22 cellular contexts compared by ENCODE assay signal in genomic region chr5:108905818-108906217, GRCh38.
DNase-seq lines count a peak whose midpoint lies in the region; ATAC-seq and TF ChIP-seq lines count a peak whose summit lies in the region.
"Had no signal": no experiment of that assay in that cellular context is flagged by ENCODE, and none has a peak within 500 bp of the region (broad histone marks: within the 10 kb centered on the region; RNA-seq: fewer than 3 reads in every experiment).

No MANE protein-coding gene starts in this region.

- TF ChIP-seq CTCF in fibroblast of mammary gland (conservative IDR thresholded peaks at IDR 0.05; ENCODE audit: control insufficient read depth, insufficient read depth, low read depth, low read length) (no peak), colonic mucosa (IDR thresholded peaks at IDR 0.05) (no peak)

- H3K27me3 Mint-ChIP-seq in activated T-helper 17 cell treated with anti-CD3 and anti-CD28 coated beads, Interleukin-2, amount 50 U/mL, for 72 hours: no peaks in the 10 kb centered on the region

- H3K36me3 Mint-ChIP-seq in activated T-helper 17 cell treated with anti-CD3 and anti-CD28 coated beads, Interleukin-2, amount 50 U/mL, for 72 hours (ENCODE audit: low read depth): no peaks in the 10 kb centered on the region

- no peaks in the 10 kb centered on the region for H3K4me1 Mint-ChIP-seq in activated T-helper 17 cell treated with anti-CD3 and anti-CD28 coated beads, Interleukin-2, amount 50 U/mL, for 72 hours

- no peak overlapping the region for H3K4me3 ChIP-seq in fibroblast of mammary gland (ENCODE audit: control insufficient read depth, low read depth, low read length)
- no peak overlapping the region for H3K4me3 ChIP-seq in colonic mucosa

- no peak overlapping the region for H3K4me3 Mint-ChIP-seq in activated T-helper 17 cell treated with anti-CD3 and anti-CD28 coated beads, Interleukin-2, amount 50 U/mL, for 72 hours

- no peak overlapping the region for H3K27ac ChIP-seq in colonic mucosa
- H3K27ac ChIP-seq: KMS-11 had no signal

- H3K4me1 ChIP-seq in colonic mucosa: no peaks in the 10 kb centered on the region

- no peaks in the 10 kb centered on the region for H3K9me3 Mint-ChIP-seq in activated T-helper 17 cell treated with anti-CD3 and anti-CD28 coated beads, Interleukin-2, amount 50 U/mL, for 72 hours

- ATAC-seq in activated T-helper 17 cell treated with anti-CD3 and anti-CD28 coated beads, Interleukin-2, amount 50 U/mL, for 72 hours (replicated peaks): peak; percentile 51
- ATAC-seq in GM18502 (IDR thresholded peaks at IDR 0.05; ENCODE audit: poor library complexity, unreplicated experiment): no peak
- ATAC-seq: HCT116, Panc1, SK-N-SH treated with all-trans-retinoic acid at 6 μM for 48 hours had no signal

- DNase-seq in GM03348 (ENCODE audit: low spot score) (peak; percentile 8), fibroblast of mammary gland (ENCODE audit: low read depth) (peak; percentile 28), cerebellar cortex (ENCODE audit: low spot score) (no peak), colonic mucosa (no peak), UCSD-AML1 (lab: John Stamatoyannopoulos, UW; ENCODE audit: unreplicated experiment) (no peak)
- DNase-seq: AML-193, C1 segment of cervical spinal cord, DMS53, EL, IMR-90, NCI-H1092 treated with DMSO at 0.1 percent for 48 hours, NCI-H1436 treated with DMSO at 0.1 percent for 48 hours, NCI-H2029, NCI-H226, NCI-H510A treated with DMSO at 0.1 percent for 48 hours, NCI-H748 treated with DMSO at 0.1 percent for 48 hours had no signal

- H3K27ac Mint-ChIP-seq in activated T-helper 17 cell treated with anti-CD3 and anti-CD28 coated beads, Interleukin-2, amount 50 U/mL, for 72 hours: no peak overlapping the region

- intact Hi-C loops in colonic mucosa (cut with DNase I): no loop called here

- no peaks in the 10 kb centered on the region for H3K27me3 ChIP-seq in colonic mucosa

- no peak overlapping the region for H3K9ac ChIP-seq in colonic mucosa (ENCODE audit: low read depth in 2 of 2, low read length in 2 of 2)
- H3K9ac ChIP-seq: KMS-11 had no signal

- no peaks in the 10 kb centered on the region for H3K36me3 ChIP-seq in colonic mucosa

- no peaks in the 10 kb centered on the region for H3K9me3 ChIP-seq in colonic mucosa

Comparison
In these comparisons a context has a peak if more than half of its experiments do, and no peak if none do; other contexts are left out.
1. DNase-seq: peak in GM03348 (single experiment) and fibroblast of mammary gland (single experiment); none in cerebellar cortex (single experiment), colonic mucosa (single experiment) and UCSD-AML1 (single experiment).